In the genomic region with DNA sequence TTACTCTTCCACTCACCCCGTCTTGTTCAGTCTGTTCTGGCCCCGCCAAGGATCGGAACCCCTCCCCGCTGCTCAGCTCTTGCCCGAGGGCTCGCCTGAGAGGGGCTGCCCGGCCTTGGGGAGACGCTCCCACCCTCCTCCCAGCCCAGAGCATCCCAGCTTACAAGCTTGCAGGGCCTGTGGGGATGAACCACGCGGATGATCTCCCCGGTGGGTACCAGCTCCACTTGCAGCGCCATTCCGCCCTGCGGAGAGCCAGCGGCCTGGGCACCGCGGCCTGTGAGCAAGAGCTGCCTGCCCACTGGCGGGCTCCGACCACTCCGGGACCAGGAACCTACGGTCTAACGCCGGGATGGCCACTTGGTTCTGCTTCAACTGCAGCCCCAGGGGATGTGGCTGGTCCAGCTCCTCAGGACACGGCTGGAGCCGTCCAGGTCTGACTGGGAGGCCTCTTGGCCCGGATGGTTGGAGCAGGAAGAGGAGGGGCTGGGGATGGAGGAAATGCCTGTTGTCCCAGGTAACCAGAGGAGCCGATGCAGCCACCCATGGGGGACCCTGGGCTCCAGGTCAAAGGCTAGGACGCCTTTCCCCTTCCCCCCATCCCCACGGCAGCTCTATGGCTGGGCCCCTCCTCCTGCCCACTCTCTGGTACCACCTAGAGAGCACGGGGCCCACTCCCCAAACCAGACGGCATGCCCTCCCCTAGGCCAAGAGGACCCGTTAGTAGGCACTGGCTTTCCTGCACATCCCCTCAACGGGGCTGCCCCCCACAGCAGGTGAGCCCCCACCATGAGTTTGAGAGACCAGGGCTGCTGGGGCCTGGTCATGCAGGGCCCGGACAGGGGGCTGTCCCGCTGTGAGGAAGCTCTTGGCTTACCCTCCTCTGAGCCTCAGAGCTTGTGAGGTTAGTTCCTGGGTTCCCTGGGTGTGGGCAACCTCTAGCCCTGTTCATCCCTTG, we compare ENCODE assay signal across 8 cellular contexts. TPM values are rescaled to one million over a fixed set of nuclear protein-coding genes. Genes with fewer than 3 reads are reported as not detected.
DNase-seq lines count a peak whose midpoint lies in the region; TF ChIP-seq lines count a peak whose summit lies in the region.

MYO1C (minus strand) TSS at position 438 of the 958 bp plus-strand sequence; CDS start at position 239, 199 bp downstream.

- H3K79me2 ChIP-seq in ACC112 (ENCODE audit: control insufficient read depth, insufficient read depth, low read length, unreplicated experiment) (peaks cover 16% of the 10 kb centered on the region), Loucy (ENCODE audit: insufficient read depth, low read length) (no peaks in the 10 kb centered on the region)

- H3K4me1 Mint-ChIP-seq in mesothelial cell of epicardium = peaks cover 33% of the 10 kb centered on the region

- H3K4me3 ChIP-seq in ACC112 (ENCODE audit: low read depth, low read length) (peak within 1 kb of the TSS; percentile 84), Loucy (ENCODE audit: low read length, poor library complexity, severe bottlenecking) (peak within 1 kb of the TSS; percentile 46), duodenal mucosa (ENCODE audit: low read depth in 1 of 2, low read length in 2 of 2) (peak within 1 kb of the TSS; percentile 50 to 64), vagina (peak within 1 kb of the TSS; percentile 74 to 88)

- POLR2A ChIA-PET in HEK293T (lab: Yijun Ruan, JAX) = interaction anchor here (2.2 kb wide), 1 partner anchor 23 kb away, joined by 15 read pairs; the partner anchor contains the start of gene INPP5K

- no peak within 1 kb of the TSS for H3K9ac ChIP-seq in Loucy (ENCODE audit: low read depth, low read length, poor library complexity, severe bottlenecking)
- H3K9ac ChIP-seq in duodenal mucosa (ENCODE audit: low read depth in 1 of 2, low read length in 2 of 2) = peak within 1 kb of the TSS; percentile 66 to 71

- peaks cover 25% of the 10 kb centered on the region for H3K4me1 ChIP-seq in ACC112 (ENCODE audit: control insufficient read depth, insufficient read depth, low read length, unreplicated experiment)
- H3K4me1 ChIP-seq in Loucy (ENCODE audit: insufficient read depth, low read length, poor library complexity, severe bottlenecking) = peaks cover 8% of the 10 kb centered on the region
- peaks cover 17 to 38% of the 10 kb centered on the region in 2 donors for H3K4me1 ChIP-seq in duodenal mucosa (ENCODE audit: control insufficient read depth in 1 of 2, insufficient read depth in 2 of 2, low read length in 2 of 2)
- peaks cover 71% of the 10 kb centered on the region for H3K4me1 ChIP-seq in vagina

- DNase-seq in mesothelial cell of epicardium (ENCODE audit: low spot score in 2 of 2, unreplicated experiment in 2 of 2) = peak in 1 of 2 experiments; percentile 51
- no peak for DNase-seq in vagina (ENCODE audit: extremely low spot score in 2 of 2)
- no peak for DNase-seq in NCI-H510A (lab: John Stamatoyannopoulos, UW)
- no peak for DNase-seq in AG08396 (ENCODE audit: low spot score)
- no peak for DNase-seq in HEK293T (ENCODE audit: extremely low spot score)

- peak within 1 kb of the TSS; percentile 54 for H3K4me2 ChIP-seq in Loucy (ENCODE audit: low read depth, low read length, poor library complexity, severe bottlenecking)

- H3K27me3 ChIP-seq in ACC112 (ENCODE audit: insufficient read depth, low read length) (no peaks in the 10 kb centered on the region), Loucy (ENCODE audit: insufficient read depth, low read length, poor library complexity, severe bottlenecking) (peaks cover 2% of the 10 kb centered on the region), duodenal mucosa (ENCODE audit: control insufficient read depth in 1 of 2, insufficient read depth in 2 of 2, low read length in 2 of 2) (no peaks in the 10 kb centered on the region), vagina (no peaks in the 10 kb centered on the region)

- peak within 1 kb of the TSS; percentile 83 for H2AFZ ChIP-seq in ACC112 (ENCODE audit: low read length, unreplicated experiment)
- H2AFZ ChIP-seq in Loucy (ENCODE audit: low read length) = no peak within 1 kb of the TSS

- H3K36me3 ChIP-seq in ACC112 (ENCODE audit: insufficient read depth, low read length) (no peaks in the 10 kb centered on the region), Loucy (ENCODE audit: insufficient read depth, low read length) (peaks cover 2% of the 10 kb centered on the region; the same call in 1 of the 2 replicates), duodenal mucosa (ENCODE audit: control insufficient read depth in 1 of 2, insufficient read depth in 2 of 2, low read length in 2 of 2) (peaks cover 15 to 23% of the 10 kb centered on the region in 2 donors), vagina (peaks cover 0 to 6% of the 10 kb centered on the region in 2 donors)

- H3K36me3 Mint-ChIP-seq in mesothelial cell of epicardium = no peaks in the 10 kb centered on the region

- H4K20me1 ChIP-seq in Loucy (ENCODE audit: insufficient read depth, low read length, poor library complexity, severe bottlenecking) = no peaks in the 10 kb centered on the region

- peak within 1 kb of the TSS; percentile 84 for H3K4me3 Mint-ChIP-seq in mesothelial cell of epicardium

- CTCF ChIA-PET in HEK293T (lab: Yijun Ruan, JAX) = no interaction called here

- H3K27ac Mint-ChIP-seq in mesothelial cell of epicardium = peak within 1 kb of the TSS; percentile 94

- no peaks in the 10 kb centered on the region for H3F3A ChIP-seq in Loucy (ENCODE audit: low read depth)

- no peaks in the 10 kb centered on the region for H3K9me3 Mint-ChIP-seq in mesothelial cell of epicardium

- peaks cover 2% of the 10 kb centered on the region for H3K27me3 Mint-ChIP-seq in mesothelial cell of epicardium (ENCODE audit: low read depth)

- H3K9me3 ChIP-seq in Loucy (ENCODE audit: insufficient read depth, low read depth, low read length) = no peaks in the 10 kb centered on the region
- no peaks in the 10 kb centered on the region for H3K9me3 ChIP-seq in duodenal mucosa (ENCODE audit: control insufficient read depth in 1 of 2, low read length in 2 of 2)
- no peaks in the 10 kb centered on the region for H3K9me3 ChIP-seq in vagina

- H3K27ac ChIP-seq in ACC112 (ENCODE audit: low read depth, low read length) (peak within 1 kb of the TSS; percentile 21; the same call in 1 of the 2 replicates), duodenal mucosa (ENCODE audit: low read depth, low read length) (peak within 1 kb of the TSS; percentile 65), vagina (peak within 1 kb of the TSS; percentile 94)

- intact Hi-C loops in vagina (cut with DNase I) = no loop called here

- no peak for TF ChIP-seq CTCF in Loucy (conservative IDR thresholded peaks at IDR 0.05; ENCODE audit: low read length)
- TF ChIP-seq CTCF in mesothelial cell of epicardium (IDR thresholded peaks at IDR 0.05; ENCODE audit: unreplicated experiment) = no peak
- TF ChIP-seq CTCF in vagina (IDR thresholded peaks at IDR 0.05) = no peak

- TF ChIP-seq POLR2A in vagina (IDR thresholded peaks at IDR 0.05) = no peak

- no peaks in the 10 kb centered on the region for H3K9me2 ChIP-seq in Loucy (replicated peaks; ENCODE audit: low read depth, low read length)

TF ChIP-seq in HEK293T, 16 proteins besides CTCF, POLR2A, EP300 and RAD21:
- TF ChIP-seq TARDBP (IDR thresholded peaks at IDR 0.05) (no peak), ARNT (IDR thresholded peaks at IDR 0.05) (no peak), LEF1 (IDR thresholded peaks at IDR 0.05; ENCODE audit: borderline replicate concordance) (no peak), SUZ12 (IDR thresholded peaks at IDR 0.05) (no peak), HDGF (IDR thresholded peaks at IDR 0.05; ENCODE audit: borderline replicate concordance) (no peak), ELF4 (IDR thresholded peaks at IDR 0.05) (no peak), BHLHE40 (IDR thresholded peaks at IDR 0.05; ENCODE audit: borderline replicate concordance) (no peak), FOXM1 (IDR thresholded peaks at IDR 0.05; ENCODE audit: borderline replicate concordance) (no peak), SP1 (IDR thresholded peaks at IDR 0.05) (no peak), NFRKB (IDR thresholded peaks at IDR 0.05) (no peak), FOXK2 (IDR thresholded peaks at IDR 0.05) (no peak), CTBP1 (IDR thresholded peaks at IDR 0.05; ENCODE audit: borderline replicate concordance) (no peak), L3MBTL2 (conservative IDR thresholded peaks at IDR 0.05) (no peak), FOXA1 (IDR thresholded peaks at IDR 0.05) (no peak), ZNF384 (IDR thresholded peaks at IDR 0.05) (no peak)
- TF ChIP-seq, protein P1, sequence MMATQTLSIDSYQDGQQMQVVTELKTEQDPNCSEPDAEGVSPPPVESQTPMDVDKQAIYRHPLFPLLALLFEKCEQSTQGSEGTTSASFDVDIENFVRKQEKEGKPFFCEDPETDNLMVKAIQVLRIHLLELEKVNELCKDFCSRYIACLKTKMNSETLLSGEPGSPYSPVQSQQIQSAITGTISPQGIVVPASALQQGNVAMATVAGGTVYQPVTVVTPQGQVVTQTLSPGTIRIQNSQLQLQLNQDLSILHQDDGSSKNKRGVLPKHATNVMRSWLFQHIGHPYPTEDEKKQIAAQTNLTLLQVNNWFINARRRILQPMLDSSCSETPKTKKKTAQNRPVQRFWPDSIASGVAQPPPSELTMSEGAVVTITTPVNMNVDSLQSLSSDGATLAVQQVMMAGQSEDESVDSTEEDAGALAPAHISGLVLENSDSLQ (IDR thresholded peaks at IDR 0.05) = no peak

RNA-seq across cellular contexts. Expression of gene MYO1C, which starts in this region (rescaled TPM):
- total RNA-seq in mesothelial cell of epicardium (144 to 149 TPM (median 147 TPM) in 3 replicates), vagina (118 TPM)

Comparison
In these comparisons a context has a peak if more than half of its experiments do, and no peak if none do; other contexts are left out.
1. H3K27ac ChIP-seq: peak in every context shown above with its lines; median percentile 94 in vagina; 65 in duodenal mucosa; 21 in ACC112.